11 cellular contexts compared by ENCODE assay signal in the genomic region with DNA sequence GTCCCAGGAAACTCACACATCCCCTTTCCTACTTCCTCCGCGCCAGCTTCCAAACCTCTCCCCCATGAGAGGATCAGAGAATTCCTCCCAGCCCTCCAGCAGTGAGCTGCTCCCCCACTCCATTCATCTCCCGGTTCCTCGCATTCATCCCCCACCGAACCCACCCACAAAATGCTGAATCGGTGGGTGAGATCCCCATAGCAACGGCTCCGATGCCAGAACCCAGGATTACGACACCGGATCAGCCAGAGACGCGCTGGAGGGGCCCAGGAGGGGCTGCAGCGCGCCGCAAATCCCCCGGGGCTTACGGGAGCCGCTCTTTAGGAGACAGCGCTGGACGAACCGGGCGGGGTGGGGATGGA.
DNase-seq lines count a peak whose midpoint lies in the region; ATAC-seq, FAIRE-seq and TF ChIP-seq lines count a peak whose summit lies in the region.
"Had no signal": no experiment of that assay in that cellular context is flagged by ENCODE, and none has a peak within 500 bp of the region (broad histone marks: within the 10 kb centered on the region; RNA-seq: fewer than 3 reads in every experiment).

No MANE protein-coding gene starts in this region.

- H3K4me3 ChIP-seq in astrocyte (ENCODE audit: insufficient read depth, low read depth, low read length): no peak overlapping the region

- no peak overlapping the region for H3K27ac ChIP-seq in astrocyte (ENCODE audit: low read depth, low read length)

- no peaks in the 10 kb centered on the region for H3K36me3 ChIP-seq in astrocyte (ENCODE audit: insufficient read depth, low read length)

- H3K4me1 Mint-ChIP-seq in activated T-cell treated with anti-CD3 and anti-CD28 coated beads, Interleukin-2, amount 50 U/mL, for 4 hours (ENCODE audit: low read depth): peaks cover 3% of the 10 kb centered on the region
- H3K4me1 Mint-ChIP-seq in activated T-cell treated with anti-CD3 and anti-CD28 coated beads, Interleukin-2, amount 50 U/mL, for 72 hours (ENCODE audit: low read depth): no peaks in the 10 kb centered on the region
- H3K4me1 Mint-ChIP-seq in astrocyte (ENCODE audit: low read depth, unreplicated experiment): no peaks in the 10 kb centered on the region
- peaks cover 4 to 9% of the 10 kb centered on the region in 2 donors for H3K4me1 Mint-ChIP-seq in immature natural killer cell

- peak overlapping the region; percentile 34 for H2AFZ ChIP-seq in astrocyte (ENCODE audit: low read depth, low read length)

- no peak for TF ChIP-seq CTCF in astrocyte (IDR thresholded peaks at IDR 0.05; ENCODE audit: insufficient read depth, low read depth, low read length)

- ATAC-seq in activated T-cell treated with anti-CD3 and anti-CD28 coated beads, Interleukin-2, amount 50 U/mL, for 4 hours: peak in 1 of 2 donors; percentile 9
- no peak for ATAC-seq in activated T-cell treated with anti-CD3 and anti-CD28 coated beads, Interleukin-2, amount 50 U/mL, for 72 hours (replicated peaks in 1 of 2)
- no peak for ATAC-seq in HG02571 (IDR thresholded peaks at IDR 0.05; ENCODE audit: unreplicated experiment)
- ATAC-seq in HG03139 (IDR thresholded peaks at IDR 0.05; ENCODE audit: unreplicated experiment): no peak

- no peaks in the 10 kb centered on the region for H3K36me3 Mint-ChIP-seq in activated T-cell treated with anti-CD3 and anti-CD28 coated beads, Interleukin-2, amount 50 U/mL, for 4 hours (ENCODE audit: insufficient read depth)
- no peaks in the 10 kb centered on the region for H3K36me3 Mint-ChIP-seq in activated T-cell treated with anti-CD3 and anti-CD28 coated beads, Interleukin-2, amount 50 U/mL, for 72 hours (ENCODE audit: insufficient read depth in 2 of 2)
- H3K36me3 Mint-ChIP-seq in astrocyte (ENCODE audit: low read depth, unreplicated experiment): no peaks in the 10 kb centered on the region
- no peaks in the 10 kb centered on the region for H3K36me3 Mint-ChIP-seq in immature natural killer cell
- H3K36me3 Mint-ChIP-seq: activated CD4-positive, alpha-beta memory T cell treated with anti-CD3 and anti-CD28 coated beads for 36 hours; stimulated activated naive B cell treated with anti-CD40 and anti-IgM and Interleukin-4, amounts not matched to agents 10 μg/mL and 1 μg/mL and 100 μg/mL, for 72 hours had no signal

- peak overlapping the region; percentile 32 for H3K4me3 Mint-ChIP-seq in activated T-cell treated with anti-CD3 and anti-CD28 coated beads, Interleukin-2, amount 50 U/mL, for 4 hours
- peak overlapping the region in 1 of 2 donors; percentile 6 for H3K4me3 Mint-ChIP-seq in activated T-cell treated with anti-CD3 and anti-CD28 coated beads, Interleukin-2, amount 50 U/mL, for 72 hours
- H3K4me3 Mint-ChIP-seq in astrocyte (ENCODE audit: unreplicated experiment) (no peak overlapping the region), immature natural killer cell (peak overlapping the region; percentile 27 to 43 (median 35))
- H3K4me3 Mint-ChIP-seq: activated CD4-positive, alpha-beta memory T cell treated with anti-CD3 and anti-CD28 coated beads for 36 hours had no signal

- peak overlapping the region; percentile 46 for H3K4me2 ChIP-seq in astrocyte (ENCODE audit: low read length)

- H3K79me2 ChIP-seq in astrocyte (ENCODE audit: insufficient read depth, low read length): no peaks in the 10 kb centered on the region

- no peak overlapping the region for H3K9ac ChIP-seq in astrocyte (ENCODE audit: low read length)

- no peaks in the 10 kb centered on the region for H3K4me1 ChIP-seq in astrocyte (ENCODE audit: insufficient read depth, low read length)

- H3K27me3 Mint-ChIP-seq in activated T-cell treated with anti-CD3 and anti-CD28 coated beads, Interleukin-2, amount 50 U/mL, for 4 hours (ENCODE audit: low read depth): peaks cover 17% of the 10 kb centered on the region
- H3K27me3 Mint-ChIP-seq in activated T-cell treated with anti-CD3 and anti-CD28 coated beads, Interleukin-2, amount 50 U/mL, for 72 hours (ENCODE audit: low read depth): no peaks in the 10 kb centered on the region
- H3K27me3 Mint-ChIP-seq in astrocyte (ENCODE audit: low read depth, unreplicated experiment): peaks cover 45% of the 10 kb centered on the region
- H3K27me3 Mint-ChIP-seq in immature natural killer cell (ENCODE audit: low read depth in 3 of 3): peaks cover 3 to 10% (median 5%) of the 10 kb centered on the region in 3 donors

- FAIRE-seq in astrocyte (lab: Jason Lieb, UNC): no peak
- FAIRE-seq: small intestine had no signal

- no peaks in the 10 kb centered on the region for H3K9me3 Mint-ChIP-seq in activated T-cell treated with anti-CD3 and anti-CD28 coated beads, Interleukin-2, amount 50 U/mL, for 4 hours
- no peaks in the 10 kb centered on the region for H3K9me3 Mint-ChIP-seq in activated T-cell treated with anti-CD3 and anti-CD28 coated beads, Interleukin-2, amount 50 U/mL, for 72 hours
- H3K9me3 Mint-ChIP-seq in astrocyte (ENCODE audit: unreplicated experiment) (no peaks in the 10 kb centered on the region), immature natural killer cell (no peaks in the 10 kb centered on the region)
- H3K9me3 Mint-ChIP-seq: activated CD4-positive, alpha-beta memory T cell treated with anti-CD3 and anti-CD28 coated beads for 36 hours had no signal

- H3K27me3 ChIP-seq in astrocyte (ENCODE audit: insufficient read depth, low read length): peaks cover 10% of the 10 kb centered on the region

- no peak overlapping the region for H3K27ac Mint-ChIP-seq in activated T-cell treated with anti-CD3 and anti-CD28 coated beads, Interleukin-2, amount 50 U/mL, for 72 hours
- H3K27ac Mint-ChIP-seq in astrocyte (ENCODE audit: unreplicated experiment) (no peak overlapping the region), immature natural killer cell (no peak overlapping the region)
- H3K27ac Mint-ChIP-seq: activated CD4-positive, alpha-beta memory T cell treated with anti-CD3 and anti-CD28 coated beads for 36 hours; stimulated activated naive B cell treated with anti-CD40 and anti-IgM and Interleukin-4, amounts not matched to agents 10 μg/mL and 1 μg/mL and 100 μg/mL, for 72 hours had no signal

- no peaks in the 10 kb centered on the region for H3K9me3 ChIP-seq in astrocyte (ENCODE audit: insufficient read depth, low read depth, low read length)

- H4K20me1 ChIP-seq in astrocyte (ENCODE audit: insufficient read depth, low read length): no peaks in the 10 kb centered on the region

- no peak for DNase-seq in activated T-cell treated with anti-CD3 and anti-CD28 coated beads, Interleukin-2, amount 50 U/mL, for 4 hours
- no peak for DNase-seq in activated T-cell treated with anti-CD3 and anti-CD28 coated beads, Interleukin-2, amount 50 U/mL, for 72 hours
- no peak for DNase-seq in astrocyte (ENCODE audit: low read depth)
- no peak for DNase-seq in immature natural killer cell
- peak; percentile 23 for DNase-seq in superior temporal gyrus (ENCODE audit: extremely low spot score)
- DNase-seq in inferior parietal cortex (ENCODE audit: extremely low spot score): no peak
- DNase-seq: stimulated activated naive B cell treated with anti-CD40 and anti-IgM and Interleukin-4, amounts not matched to agents 10 μg/mL and 1 μg/mL and 100 μg/mL, for 72 hours had no signal
